In genomic region chr9:37602061-37602460, GRCh38 we compare ENCODE assay signal across 5 cellular contexts. TPM values are rescaled to one million over a fixed set of nuclear protein-coding genes. Genes with fewer than 3 reads are reported as not detected.
"Had no signal": no experiment of that assay in that cellular context is flagged by ENCODE, and none has a peak within 500 bp of the region (broad histone marks: within the 10 kb centered on the region; RNA-seq: fewer than 3 reads in every experiment).

No MANE protein-coding gene starts in this region.

RNA-seq across cellular contexts. Expression of gene FRMPD1, which starts 48.7 kb away (rescaled TPM):
- total RNA-seq: natural killer cell, osteoblast, pulmonary artery endothelial cell, upper lobe of right lung had no signal
- polyA plus RNA-seq: smooth muscle cell had no signal
